8 cellular contexts compared by ENCODE assay signal in the genomic region with DNA sequence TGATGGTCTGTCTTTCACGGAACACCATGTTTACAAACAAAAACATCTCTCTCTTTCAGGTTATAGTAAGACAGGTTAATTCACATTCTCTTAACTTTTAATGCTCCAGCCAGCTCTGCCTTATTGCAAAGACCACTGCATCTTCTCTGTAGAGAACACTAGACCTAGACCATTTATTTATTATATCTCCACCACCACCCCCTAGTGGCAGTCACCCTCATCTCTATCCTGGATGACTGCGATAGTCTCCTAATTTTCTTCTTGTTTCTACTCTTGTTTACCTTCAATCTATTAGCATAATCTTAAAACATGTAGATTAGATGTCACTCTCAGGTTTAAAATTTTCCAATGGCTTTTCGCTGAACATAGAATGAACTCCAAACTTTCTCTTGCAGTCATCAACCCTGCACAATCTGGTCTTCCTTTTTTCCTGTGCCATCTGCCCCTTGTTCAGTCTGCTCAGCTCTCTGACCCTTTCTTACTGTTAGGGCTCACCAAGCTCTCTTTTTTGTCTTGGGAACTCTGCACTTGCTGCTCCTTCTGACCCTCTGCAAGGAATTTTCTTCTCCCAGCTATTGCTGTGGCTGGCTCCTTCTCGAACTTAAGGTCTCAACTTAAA.
DNase-seq lines count a peak whose midpoint lies in the region; ATAC-seq and TF ChIP-seq lines count a peak whose summit lies in the region.

No MANE protein-coding gene starts in this region.

- no peak overlapping the region for H3K27ac Mint-ChIP-seq in activated T-helper 2 cell treated with anti-CD3 and anti-CD28 coated beads, Interferon-gamma antibody, Interleukin-2, Interleukin-4, amounts not matched to agents 10 μg/mL and 5 μg/mL and 100 μg/mL, durations not matched to agents 14 hours and 24 hours and 36 hours

- intact Hi-C loops in left ventricle myocardium inferior (cut with micrococcal nuclease): loop anchor here (2.0 kb wide), 1 partner anchor 76 kb away; no protein-coding TSS in a partner anchor
- intact Hi-C loops in activated T-helper 2 cell treated with anti-CD3 and anti-CD28 coated beads, Interferon-gamma antibody, Interleukin-2, Interleukin-4, amounts not matched to agents 10 μg/mL and 5 μg/mL and 100 μg/mL, durations not matched to agents 14 hours and 24 hours and 36 hours (cut with micrococcal nuclease): loop anchor here (5.0 kb wide), 1 partner anchor 83 kb away; no protein-coding TSS in a partner anchor

- no peaks in the 10 kb centered on the region for H3K36me3 Mint-ChIP-seq in activated T-helper 2 cell treated with anti-CD3 and anti-CD28 coated beads, Interferon-gamma antibody, Interleukin-2, Interleukin-4, amounts not matched to agents 10 μg/mL and 5 μg/mL and 100 μg/mL, durations not matched to agents 14 hours and 24 hours and 36 hours (ENCODE audit: low read depth)

- no peaks in the 10 kb centered on the region for H3K9me3 Mint-ChIP-seq in activated T-helper 2 cell treated with anti-CD3 and anti-CD28 coated beads, Interferon-gamma antibody, Interleukin-2, Interleukin-4, amounts not matched to agents 10 μg/mL and 5 μg/mL and 100 μg/mL, durations not matched to agents 14 hours and 24 hours and 36 hours

- H3K36me3 ChIP-seq in KMS-11 (ENCODE audit: insufficient read depth) (no peaks in the 10 kb centered on the region), SU-DHL-6 (ENCODE audit: low read length) (no peaks in the 10 kb centered on the region), left ventricle myocardium inferior (no peaks in the 10 kb centered on the region), thoracic aorta (no peaks in the 10 kb centered on the region)

- no peaks in the 10 kb centered on the region for H3K27me3 ChIP-seq in KMS-11 (ENCODE audit: insufficient read depth, low read depth)
- H3K27me3 ChIP-seq in SU-DHL-6 (ENCODE audit: low read length): no peaks in the 10 kb centered on the region
- H3K27me3 ChIP-seq in left ventricle myocardium inferior (ENCODE audit: low read depth): peaks cover 35% of the 10 kb centered on the region
- H3K27me3 ChIP-seq in thoracic aorta (replicated peaks; ENCODE audit: insufficient read depth): no peaks in the 10 kb centered on the region

- ATAC-seq in thoracic aorta (ENCODE audit: insufficient number of reproducible peaks, low FRiP score, low read depth): no peak
- no peak for ATAC-seq in GM21786 (IDR thresholded peaks at IDR 0.05; ENCODE audit: unreplicated experiment)

- no peaks in the 10 kb centered on the region for H3F3A ChIP-seq in SU-DHL-6 (ENCODE audit: insufficient read depth)

- H3K4me1 ChIP-seq in KMS-11 (ENCODE audit: low read depth, poor library complexity, severe bottlenecking) (no peaks in the 10 kb centered on the region), left ventricle myocardium inferior (no peaks in the 10 kb centered on the region), thoracic aorta (ENCODE audit: control insufficient read depth in 1 of 2, low read depth in 2 of 2) (no peaks in the 10 kb centered on the region)

- H3K4me2 ChIP-seq in KMS-11: no peak overlapping the region
- H3K4me2 ChIP-seq in SU-DHL-6 (ENCODE audit: low read depth, low read length, poor library complexity, severe bottlenecking): no peak overlapping the region

- H2AFZ ChIP-seq in KMS-11 (ENCODE audit: low read depth): no peak overlapping the region
- H2AFZ ChIP-seq in SU-DHL-6 (ENCODE audit: low read depth, low read length, severe bottlenecking): no peak overlapping the region

- no peaks in the 10 kb centered on the region for H3K4me1 Mint-ChIP-seq in activated T-helper 2 cell treated with anti-CD3 and anti-CD28 coated beads, Interferon-gamma antibody, Interleukin-2, Interleukin-4, amounts not matched to agents 10 μg/mL and 5 μg/mL and 100 μg/mL, durations not matched to agents 14 hours and 24 hours and 36 hours (ENCODE audit: low read depth)

- H3K9me2 ChIP-seq in SU-DHL-6 (replicated peaks; ENCODE audit: insufficient read depth, low read length): no peaks in the 10 kb centered on the region

- TF ChIP-seq CTCF in GM12874 (IDR thresholded peaks at IDR 0.05; ENCODE audit: insufficient read depth, low read depth, low read length): peak; percentile 45; the same call in 1 of the 2 replicates
- TF ChIP-seq CTCF in KMS-11 (conservative IDR thresholded peaks at IDR 0.05; ENCODE audit: low read depth, low read length): peak; percentile 63
- peak; percentile 80 for TF ChIP-seq CTCF in SU-DHL-6 (IDR thresholded peaks at IDR 0.05; ENCODE audit: insufficient read depth, low read length, poor library complexity, severe bottlenecking)
- TF ChIP-seq CTCF in left ventricle myocardium inferior (IDR thresholded peaks at IDR 0.05; ENCODE audit: borderline replicate concordance): peak; percentile 78
- peak; percentile 47 for TF ChIP-seq CTCF in thoracic aorta (IDR thresholded peaks at IDR 0.05)

- DNase-seq in ACHN (peak; percentile 28), left ventricle myocardium inferior (peak; percentile 17), thoracic aorta (ENCODE audit: low spot score) (no peak)
- DNase-seq in activated T-helper 2 cell treated with anti-CD3 and anti-CD28 coated beads, Interferon-gamma antibody, Interleukin-2, Interleukin-4, amounts not matched to agents 10 μg/mL and 5 μg/mL and 100 μg/mL, durations not matched to agents 14 hours and 24 hours and 36 hours (ENCODE audit: low spot score): no peak

- H3K4me3 ChIP-seq in KMS-11 (IDR thresholded peaks at IDR 0.05; ENCODE audit: insufficient read depth, low read depth, low read length) (no peak overlapping the region), SU-DHL-6 (ENCODE audit: insufficient read depth, low read length, poor library complexity, severe bottlenecking) (no peak overlapping the region), left ventricle myocardium inferior (no peak overlapping the region), thoracic aorta (no peak overlapping the region)

- no peak overlapping the region for H3K9ac ChIP-seq in KMS-11
- no peak overlapping the region for H3K9ac ChIP-seq in SU-DHL-6 (ENCODE audit: low read length)

- in situ Hi-C loops in ACHN (cut with HindIII; ENCODE audit: low pct_ligation_motif_present, low pct_unique_long_range_greater_than_20kb, low sequenced_read_pairs): no loop called here

- no peaks in the 10 kb centered on the region for H4K20me1 ChIP-seq in KMS-11 (ENCODE audit: insufficient read depth)
- no peaks in the 10 kb centered on the region for H4K20me1 ChIP-seq in SU-DHL-6 (ENCODE audit: low read depth, low read length)

- H3K79me2 ChIP-seq in KMS-11 (ENCODE audit: insufficient read depth, low read depth) (no peaks in the 10 kb centered on the region), SU-DHL-6 (ENCODE audit: insufficient read depth, low read length) (no peaks in the 10 kb centered on the region)

- H3K27ac ChIP-seq in KMS-11: no peak overlapping the region
- no peak overlapping the region for H3K27ac ChIP-seq in SU-DHL-6 (ENCODE audit: low read depth, low read length)
- H3K27ac ChIP-seq in left ventricle myocardium inferior (replicated peaks): no peak overlapping the region
- no peak overlapping the region for H3K27ac ChIP-seq in thoracic aorta

- peaks cover 2% of the 10 kb centered on the region for H3K27me3 Mint-ChIP-seq in activated T-helper 2 cell treated with anti-CD3 and anti-CD28 coated beads, Interferon-gamma antibody, Interleukin-2, Interleukin-4, amounts not matched to agents 10 μg/mL and 5 μg/mL and 100 μg/mL, durations not matched to agents 14 hours and 24 hours and 36 hours (ENCODE audit: low read depth)

- no peak overlapping the region for H3K4me3 Mint-ChIP-seq in activated T-helper 2 cell treated with anti-CD3 and anti-CD28 coated beads, Interferon-gamma antibody, Interleukin-2, Interleukin-4, amounts not matched to agents 10 μg/mL and 5 μg/mL and 100 μg/mL, durations not matched to agents 14 hours and 24 hours and 36 hours (ENCODE audit: low read depth)

- H3K9me3 ChIP-seq in SU-DHL-6 (ENCODE audit: insufficient read depth, low read length) (no peaks in the 10 kb centered on the region), left ventricle myocardium inferior (replicated peaks) (no peaks in the 10 kb centered on the region), thoracic aorta (no peaks in the 10 kb centered on the region)

Comparison
In these comparisons a context has a peak if more than half of its experiments do, and no peak if none do; other contexts are left out.
1. DNase-seq: peak in ACHN (single experiment) and left ventricle myocardium inferior (single experiment); none in thoracic aorta (single experiment) and activated T-helper 2 cell treated with anti-CD3 and anti-CD28 coated beads, Interferon-gamma antibody, Interleukin-2, Interleukin-4, amounts not matched to agents 10 μg/mL and 5 μg/mL and 100 μg/mL, durations not matched to agents 14 hours and 24 hours and 36 hours (single experiment).
2. Peak in every context shown above with its lines, with median percentiles within 50 percentile points of each other: CTCF ChIP-seq.